In the genomic region with DNA sequence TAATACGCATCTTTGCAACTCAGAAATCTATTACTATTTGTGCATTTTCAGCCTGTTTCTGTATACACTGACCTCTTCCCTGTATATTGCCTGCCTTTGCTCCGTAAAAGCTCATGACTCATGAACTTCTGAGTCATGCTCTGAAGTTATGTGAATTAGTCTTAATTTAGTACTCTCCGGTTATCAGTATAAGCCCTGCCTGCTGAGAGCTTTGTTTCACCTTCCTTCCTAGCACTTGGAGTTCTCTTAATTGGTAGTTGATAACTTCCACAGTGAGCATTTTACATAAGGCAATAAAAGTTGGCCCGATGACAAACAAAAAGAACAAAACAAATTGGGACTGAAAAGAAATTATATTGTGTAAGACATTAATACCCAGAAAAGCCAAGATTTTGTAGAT, we compare ENCODE assay signal across 1 cellular context.
TF ChIP-seq lines count a peak whose summit lies in the region.

No MANE protein-coding gene starts in this region.

TF ChIP-seq in HCT116, 20 proteins besides CTCF, POLR2A, EP300 and RAD21 (continued from another document):
- TF ChIP-seq EZH2phosphoT487 (IDR thresholded peaks at IDR 0.05; ENCODE audit: borderline replicate concordance) (no peak), ELF1 (IDR thresholded peaks at IDR 0.05; ENCODE audit: borderline replicate concordance, low read depth) (no peak), CEBPB (IDR thresholded peaks at IDR 0.05; ENCODE audit: low read depth) (peak; percentile 53; the same call in 1 of the 2 replicates), YY1 (IDR thresholded peaks at IDR 0.05; ENCODE audit: extremely low read depth, insufficient replicate concordance, low read depth, low read length) (no peak), POLR2AphosphoS5 (IDR thresholded peaks at IDR 0.05; ENCODE audit: low read depth, low read length) (peak; percentile 23; the same call in 1 of the 2 replicates)
- TF ChIP-seq, protein P1, sequence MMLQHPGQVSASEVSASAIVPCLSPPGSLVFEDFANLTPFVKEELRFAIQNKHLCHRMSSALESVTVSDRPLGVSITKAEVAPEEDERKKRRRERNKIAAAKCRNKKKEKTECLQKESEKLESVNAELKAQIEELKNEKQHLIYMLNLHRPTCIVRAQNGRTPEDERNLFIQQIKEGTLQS (IDR thresholded peaks at IDR 0.05), result peak; percentile 63; the same call in 1 of the 2 replicates
